8 cellular contexts compared by ENCODE assay signal in genomic region chr6:99348823-99349619, GRCh38. TPM values are rescaled to one million over a fixed set of nuclear protein-coding genes. Genes with fewer than 3 reads are reported as not detected.
DNase-seq lines count a peak whose midpoint lies in the region; ATAC-seq and TF ChIP-seq lines count a peak whose summit lies in the region.

No MANE protein-coding gene starts in this region.

- peak overlapping the region; percentile 81 for H3K4me3 Mint-ChIP-seq in WTC11
- H3K4me3 Mint-ChIP-seq in naive thymus-derived CD4-positive, alpha-beta T cell, result peak overlapping the region in 5 of 10 donors; percentile 33 to 58 (median 44)
- H3K4me3 Mint-ChIP-seq in CD8-positive, alpha-beta memory T cell, result peak overlapping the region in 3 of 7 donors; percentile 23 to 63 (median 29)

- H3K36me3 ChIP-seq in right atrium auricular region, result no peaks in the 10 kb centered on the region
- H3K36me3 ChIP-seq in skeletal muscle tissue (ENCODE audit: control insufficient read depth in 3 of 3, insufficient read depth in 3 of 3, low read length in 3 of 3), result no peaks in the 10 kb centered on the region
- no peaks in the 10 kb centered on the region for H3K36me3 ChIP-seq in naive thymus-derived CD4-positive, alpha-beta T cell (ENCODE audit: control insufficient read depth in 2 of 3, insufficient read depth in 3 of 3, low read length in 3 of 3)
- H3K36me3 ChIP-seq in CD8-positive, alpha-beta memory T cell (ENCODE audit: insufficient read depth, low read length), result no peaks in the 10 kb centered on the region

- peaks cover 10% of the 10 kb centered on the region for H3K27me3 Mint-ChIP-seq in WTC11 (ENCODE audit: low read depth)
- peaks cover 64 to 81% (median 69%) of the 10 kb centered on the region in 5 donors for H3K27me3 Mint-ChIP-seq in naive thymus-derived CD4-positive, alpha-beta T cell
- H3K27me3 Mint-ChIP-seq in CD8-positive, alpha-beta memory T cell, result peaks cover 39 to 72% of the 10 kb centered on the region in 2 donors

- H3K9me3 ChIP-seq in right atrium auricular region (no peaks in the 10 kb centered on the region), skeletal muscle tissue (ENCODE audit: control insufficient read depth in 3 of 3, low read length in 3 of 3) (no peaks in the 10 kb centered on the region)
- no peaks in the 10 kb centered on the region for H3K9me3 ChIP-seq in naive thymus-derived CD4-positive, alpha-beta T cell (ENCODE audit: control insufficient read depth in 2 of 3, low read length in 3 of 3)
- no peaks in the 10 kb centered on the region for H3K9me3 ChIP-seq in CD8-positive, alpha-beta memory T cell (ENCODE audit: low read length)

- intact Hi-C loops in naive thymus-derived CD4-positive, alpha-beta T cell (cut with micrococcal nuclease), result no loop called here

- H3K4me1 ChIP-seq in right atrium auricular region (peaks cover 0 to 11% of the 10 kb centered on the region in 2 donors), skeletal muscle tissue (ENCODE audit: control insufficient read depth in 3 of 3, insufficient read depth in 3 of 3, low read length in 3 of 3) (peaks cover 0 to 3% (median 2%) of the 10 kb centered on the region in 3 donors)
- no peaks in the 10 kb centered on the region for H3K4me1 ChIP-seq in naive thymus-derived CD4-positive, alpha-beta T cell (ENCODE audit: control insufficient read depth in 2 of 2, insufficient read depth in 2 of 2, low read length in 2 of 2)
- no peaks in the 10 kb centered on the region for H3K4me1 ChIP-seq in CD8-positive, alpha-beta memory T cell (ENCODE audit: insufficient read depth, low read length)

- peak; percentile 47 for DNase-seq in WTC11 (ENCODE audit: low spot score)
- no peak for DNase-seq in right atrium auricular region (ENCODE audit: low spot score)
- no peak for DNase-seq in hippocampal formation (lab: John Stamatoyannopoulos, UW)
- no peak for DNase-seq in naive thymus-derived CD4-positive, alpha-beta T cell
- no peak for DNase-seq in CD8-positive, alpha-beta memory T cell

- H3K4me1 Mint-ChIP-seq in WTC11, result peaks cover 39% of the 10 kb centered on the region
- peaks cover 0 to 5% (median 4%) of the 10 kb centered on the region in 7 donors for H3K4me1 Mint-ChIP-seq in naive thymus-derived CD4-positive, alpha-beta T cell
- peaks cover 0 to 7% (median 4%) of the 10 kb centered on the region in 3 donors for H3K4me1 Mint-ChIP-seq in CD8-positive, alpha-beta memory T cell

- H3K36me3 Mint-ChIP-seq in WTC11, result no peaks in the 10 kb centered on the region
- no peaks in the 10 kb centered on the region for H3K36me3 Mint-ChIP-seq in naive thymus-derived CD4-positive, alpha-beta T cell
- H3K36me3 Mint-ChIP-seq in CD8-positive, alpha-beta memory T cell, result no peaks in the 10 kb centered on the region

- peak overlapping the region in 1 of 3 donors; percentile 50 for H3K9ac ChIP-seq in skeletal muscle tissue (ENCODE audit: low read depth in 1 of 3, low read length in 3 of 3)

- peak; percentile 38 for ATAC-seq in GM18909 (IDR thresholded peaks at IDR 0.05; ENCODE audit: poor library complexity, unreplicated experiment)
- peak; percentile 46 for ATAC-seq in HG02885 (IDR thresholded peaks at IDR 0.05; ENCODE audit: poor library complexity, unreplicated experiment)
- ATAC-seq in WTC11, result peak; percentile 55
- ATAC-seq in naive thymus-derived CD4-positive, alpha-beta T cell, result no peak

- POLR2A ChIA-PET in WTC11 (lab: Charles Lee), result interaction anchor here (1.3 to 3.1 kb wide), 3 partner anchors 12 to 220 kb away, joined by 4 to 17 read pairs (median 7); partner anchors contain the start of genes CCNC and COQ3
- POLR2A ChIA-PET in naive thymus-derived CD4-positive, alpha-beta T cell (lab: Charles Lee), result no interaction called here
- POLR2A ChIA-PET in CD8-positive, alpha-beta memory T cell (lab: Charles Lee), result no interaction called here

- H3K27ac ChIP-seq in right atrium auricular region (no peak overlapping the region), skeletal muscle tissue (ENCODE audit: low read depth, low read length) (no peak overlapping the region)
- H3K27ac ChIP-seq in naive thymus-derived CD4-positive, alpha-beta T cell (ENCODE audit: low read depth, low read length), result no peak overlapping the region
- H3K27ac ChIP-seq in CD8-positive, alpha-beta memory T cell (ENCODE audit: low read depth, low read length), result no peak overlapping the region

- peaks cover 0 to 5% of the 10 kb centered on the region in 2 donors for H3K27me3 ChIP-seq in right atrium auricular region
- peaks cover 15 to 46% (median 35%) of the 10 kb centered on the region in 3 donors for H3K27me3 ChIP-seq in skeletal muscle tissue (ENCODE audit: control insufficient read depth in 3 of 3, insufficient read depth in 3 of 3, low read length in 3 of 3)
- H3K27me3 ChIP-seq in naive thymus-derived CD4-positive, alpha-beta T cell (ENCODE audit: control insufficient read depth in 2 of 2, insufficient read depth in 2 of 2, low read length in 2 of 2), result peaks cover 0 to 23% of the 10 kb centered on the region in 2 donors
- peaks cover 12% of the 10 kb centered on the region for H3K27me3 ChIP-seq in CD8-positive, alpha-beta memory T cell (ENCODE audit: insufficient read depth, low read length, poor library complexity, severe bottlenecking)

- no peak for TF ChIP-seq CTCF in WTC11 (IDR thresholded peaks at IDR 0.05)
- no peak for TF ChIP-seq CTCF in right atrium auricular region (IDR thresholded peaks at IDR 0.05)

- peak overlapping the region; percentile 48 to 63 for H3K4me3 ChIP-seq in right atrium auricular region
- peak overlapping the region; percentile 27 to 58 (median 57) for H3K4me3 ChIP-seq in skeletal muscle tissue (ENCODE audit: low read length in 3 of 3)
- no peak overlapping the region for H3K4me3 ChIP-seq in naive thymus-derived CD4-positive, alpha-beta T cell (ENCODE audit: low read length)
- no peak overlapping the region for H3K4me3 ChIP-seq in CD8-positive, alpha-beta memory T cell (ENCODE audit: low read length)

- CTCF ChIA-PET in WTC11 (lab: Charles Lee), result interaction anchor here (0.9 to 1.4 kb wide), 5 partner anchors 14 to 76 kb away, joined by 3 to 5 read pairs (median 3); partner anchors contain the start of gene PNISR
- CTCF ChIA-PET in naive thymus-derived CD4-positive, alpha-beta T cell (lab: Charles Lee), result no interaction called here
- CTCF ChIA-PET in CD8-positive, alpha-beta memory T cell (lab: Charles Lee), result no interaction called here

- H3K27ac Mint-ChIP-seq in WTC11, result no peak overlapping the region
- H3K27ac Mint-ChIP-seq in naive thymus-derived CD4-positive, alpha-beta T cell, result no peak overlapping the region
- H3K27ac Mint-ChIP-seq in CD8-positive, alpha-beta memory T cell, result no peak overlapping the region

- H3K9me3 Mint-ChIP-seq in WTC11, result no peaks in the 10 kb centered on the region
- H3K9me3 Mint-ChIP-seq in naive thymus-derived CD4-positive, alpha-beta T cell, result peaks cover 0 to 1% (median 0%) of the 10 kb centered on the region in 11 donors
- no peaks in the 10 kb centered on the region for H3K9me3 Mint-ChIP-seq in CD8-positive, alpha-beta memory T cell

TF ChIP-seq in WTC11, 78 proteins besides CTCF, POLR2A, EP300 and RAD21:
- TF ChIP-seq CREM (CRISPR knock-in tag; IDR thresholded peaks at IDR 0.05), result no peak
- TF ChIP-seq PREB (CRISPR knock-in tag; IDR thresholded peaks at IDR 0.05; ENCODE audit: borderline replicate concordance), result no peak
- no peak for TF ChIP-seq MAX (CRISPR knock-in tag; IDR thresholded peaks at IDR 0.05)
- TF ChIP-seq SP1 (CRISPR knock-in tag; conservative IDR thresholded peaks at IDR 0.05), result no peak
- TF ChIP-seq SMAD3 (CRISPR knock-in tag; IDR thresholded peaks at IDR 0.05; ENCODE audit: borderline replicate concordance), result no peak
- TF ChIP-seq NR2C2 (CRISPR knock-in tag; IDR thresholded peaks at IDR 0.05), result no peak
- no peak for TF ChIP-seq ZBTB43 (CRISPR knock-in tag; IDR thresholded peaks at IDR 0.05)

RNA-seq across cellular contexts. Expression of gene FAXC, which starts 0.5 kb away (rescaled TPM):
- total RNA-seq in WTC11 (2021) (10.2 to 12.9 TPM (median 11.1 TPM) in 3 replicates), right atrium auricular region (under 1 TPM in 1 of 2 donors, not detected in 1; 0.16 TPM), skeletal muscle tissue (4.2 TPM)
- not detected for total RNA-seq in naive thymus-derived CD4-positive, alpha-beta T cell
- not detected for polyA plus RNA-seq in naive thymus-derived CD4-positive, alpha-beta T cell
- not detected for total RNA-seq in CD8-positive, alpha-beta memory T cell
- not detected for polyA plus RNA-seq in CD8-positive, alpha-beta memory T cell

RNA-seq across cellular contexts. Expression of gene COQ3, which starts 45.0 kb away (rescaled TPM):
- 13.9 to 16.0 TPM (median 14.1 TPM) in 3 replicates for total RNA-seq in WTC11 (2021)
- total RNA-seq in right atrium auricular region, result 10 to 100 TPM in 1 of 2 donors, 1 to 10 TPM in 1; 8.8 to 15.1 TPM
- total RNA-seq in skeletal muscle tissue, result 12.0 TPM
- 1 to 10 TPM; 1.8 to 7.3 (median 4.2) TPM for total RNA-seq in naive thymus-derived CD4-positive, alpha-beta T cell
- polyA plus RNA-seq in naive thymus-derived CD4-positive, alpha-beta T cell, result 10 to 100 TPM; 10.6 to 11.4 TPM
- total RNA-seq in CD8-positive, alpha-beta memory T cell, result 10 to 100 TPM; 18.9 to 20.7 TPM
- polyA plus RNA-seq in CD8-positive, alpha-beta memory T cell, result 7.9 TPM

Comparison
In these comparisons a context has a peak if more than half of its experiments do, and no peak if none do; other contexts are left out.
1. H3K4me3 ChIP-seq: peak in right atrium auricular region (2 of 2) and skeletal muscle tissue (3 of 3); none in naive thymus-derived CD4-positive, alpha-beta T cell (single experiment) and CD8-positive, alpha-beta memory T cell (single experiment).